Comparison of ENCODE assay signal across 13 cellular contexts in genomic region chr5:128199104-128199503, GRCh38.
A peak's percentile ranks its signal among the peaks of the same experiment; 100 is the strongest.
DNase-seq lines count a peak whose midpoint lies in the region; ATAC-seq and TF ChIP-seq lines count a peak whose summit lies in the region.
"Had no signal": no experiment of that assay in that cellular context is flagged by ENCODE, and none has a peak within 500 bp of the region (broad histone marks: within the 10 kb centered on the region; RNA-seq: fewer than 3 reads in every experiment).

No MANE protein-coding gene starts in this region.

- in situ Hi-C loops in astrocyte of the cerebellum (cut with HindIII; ENCODE audit: low sequenced_read_pairs) (no loop called here), GM13976 (cut with MboI; ENCODE audit: low sequenced_read_pairs, unreplicated experiment) (no loop called here)

- peaks cover 6% of the 10 kb centered on the region for H3K27me3 Mint-ChIP-seq in activated naive CD8-positive, alpha-beta T cell treated with anti-CD3 and anti-CD28 coated beads, Interleukin-2, amount 10 ng/mL, durations not matched to agents 7 days and 5 days
- peaks cover 7% of the 10 kb centered on the region for H3K27me3 Mint-ChIP-seq in activated naive CD8-positive, alpha-beta T cell treated with anti-CD3 and anti-CD28 coated beads, Interleukin-2, amount 50 U/mL, for 24 hours
- H3K27me3 Mint-ChIP-seq: activated CD4-positive, alpha-beta T cell treated with anti-CD3 and anti-CD28 coated beads, Interleukin-2, amount 10 ng/mL, durations not matched to agents 7 days and 5 days had no signal

- peak overlapping the region; percentile 47 for H3K27ac Mint-ChIP-seq in activated naive CD8-positive, alpha-beta T cell treated with anti-CD3 and anti-CD28 coated beads, Interleukin-2, amount 10 ng/mL, durations not matched to agents 7 days and 5 days
- no peak overlapping the region for H3K27ac Mint-ChIP-seq in activated naive CD8-positive, alpha-beta T cell treated with anti-CD3 and anti-CD28 coated beads, Interleukin-2, amount 50 U/mL, for 24 hours
- H3K27ac Mint-ChIP-seq: activated CD4-positive, alpha-beta T cell treated with anti-CD3 and anti-CD28 coated beads, Interleukin-2, amount 10 ng/mL, durations not matched to agents 7 days and 5 days; T-helper 1 cell treated with Interleukin-12 subunit alpha and Interleukin-12 subunit beta and Interleukin-4 antibody, amounts not matched to agents 30 μg/mL and 1 μg/mL, for 36 hours had no signal

- H3K36me3 Mint-ChIP-seq in activated naive CD8-positive, alpha-beta T cell treated with anti-CD3 and anti-CD28 coated beads, Interleukin-2, amount 10 ng/mL, durations not matched to agents 7 days and 5 days: peaks cover 6% of the 10 kb centered on the region
- H3K36me3 Mint-ChIP-seq in activated naive CD8-positive, alpha-beta T cell treated with anti-CD3 and anti-CD28 coated beads, Interleukin-2, amount 50 U/mL, for 24 hours (ENCODE audit: low read depth): peaks cover 11% of the 10 kb centered on the region

- H3K36me3 ChIP-seq in kidney epithelial cell (ENCODE audit: control insufficient read depth, insufficient read depth, low read length): no peaks in the 10 kb centered on the region

- no peak overlapping the region for H3K4me3 ChIP-seq in astrocyte of the cerebellum (ENCODE audit: low read depth, low read length)
- no peak overlapping the region for H3K4me3 ChIP-seq in kidney epithelial cell (ENCODE audit: low read depth, low read length)
- H3K4me3 ChIP-seq: testis had no signal

- no peak for TF ChIP-seq CTCF in astrocyte of the cerebellum (IDR thresholded peaks at IDR 0.05; ENCODE audit: low read depth, low read length, missing control alignments)
- no peak for TF ChIP-seq CTCF in kidney epithelial cell (IDR thresholded peaks at IDR 0.05; ENCODE audit: insufficient read depth, low read length, poor library complexity, severe bottlenecking)
- TF ChIP-seq CTCF in GM13976 (IDR thresholded peaks at IDR 0.05; ENCODE audit: borderline replicate concordance, control extremely low read depth, extremely low read depth, insufficient read depth, missing control alignments): no peak

- no peak overlapping the region for H3K4me3 Mint-ChIP-seq in activated naive CD8-positive, alpha-beta T cell treated with anti-CD3 and anti-CD28 coated beads, Interleukin-2, amount 10 ng/mL, durations not matched to agents 7 days and 5 days
- no peak overlapping the region for H3K4me3 Mint-ChIP-seq in activated naive CD8-positive, alpha-beta T cell treated with anti-CD3 and anti-CD28 coated beads, Interleukin-2, amount 50 U/mL, for 24 hours
- H3K4me3 Mint-ChIP-seq: activated CD4-positive, alpha-beta T cell treated with anti-CD3 and anti-CD28 coated beads, Interleukin-2, amount 10 ng/mL, durations not matched to agents 7 days and 5 days; T-helper 1 cell treated with Interleukin-12 subunit alpha and Interleukin-12 subunit beta and Interleukin-4 antibody, amounts not matched to agents 30 μg/mL and 1 μg/mL, for 36 hours had no signal

- no peaks in the 10 kb centered on the region for H3K27me3 ChIP-seq in kidney epithelial cell (ENCODE audit: control insufficient read depth, insufficient read depth, low read length)
- H3K27me3 ChIP-seq: testis had no signal

- no peak for DNase-seq in activated naive CD8-positive, alpha-beta T cell treated with anti-CD3 and anti-CD28 coated beads, Interleukin-2, amount 10 ng/mL, durations not matched to agents 7 days and 5 days
- DNase-seq in activated naive CD8-positive, alpha-beta T cell treated with anti-CD3 and anti-CD28 coated beads, Interleukin-2, amount 50 U/mL, for 24 hours: no peak
- DNase-seq in astrocyte of the cerebellum (ENCODE audit: low read depth) (peak; percentile 52), kidney epithelial cell (ENCODE audit: low read depth) (peak; percentile 87), GM13976 (ENCODE audit: low spot score) (no peak)
- DNase-seq: activated CD4-positive, alpha-beta T cell treated with anti-CD3 and anti-CD28 coated beads, Interleukin-2, amount 10 ng/mL, durations not matched to agents 7 days and 5 days; midbrain; NCI-H1694; testis had no signal

- H3K4me1 Mint-ChIP-seq in activated naive CD8-positive, alpha-beta T cell treated with anti-CD3 and anti-CD28 coated beads, Interleukin-2, amount 10 ng/mL, durations not matched to agents 7 days and 5 days: peaks cover 22% of the 10 kb centered on the region
- peaks cover 29% of the 10 kb centered on the region for H3K4me1 Mint-ChIP-seq in activated naive CD8-positive, alpha-beta T cell treated with anti-CD3 and anti-CD28 coated beads, Interleukin-2, amount 50 U/mL, for 24 hours

- H3K9me3 Mint-ChIP-seq in activated naive CD8-positive, alpha-beta T cell treated with anti-CD3 and anti-CD28 coated beads, Interleukin-2, amount 10 ng/mL, durations not matched to agents 7 days and 5 days: no peaks in the 10 kb centered on the region
- peaks cover 6% of the 10 kb centered on the region for H3K9me3 Mint-ChIP-seq in activated naive CD8-positive, alpha-beta T cell treated with anti-CD3 and anti-CD28 coated beads, Interleukin-2, amount 50 U/mL, for 24 hours
- H3K9me3 Mint-ChIP-seq: activated CD4-positive, alpha-beta T cell treated with anti-CD3 and anti-CD28 coated beads, Interleukin-2, amount 10 ng/mL, durations not matched to agents 7 days and 5 days; T-helper 1 cell treated with Interleukin-12 subunit alpha and Interleukin-12 subunit beta and Interleukin-4 antibody, amounts not matched to agents 30 μg/mL and 1 μg/mL, for 36 hours had no signal

- POLR2A ChIA-PET in activated naive CD8-positive, alpha-beta T cell treated with anti-CD3 and anti-CD28 coated beads, Interleukin-2, amount 10 ng/mL, durations not matched to agents 7 days and 5 days (lab: Charles Lee): no interaction called here

- ATAC-seq in activated naive CD8-positive, alpha-beta T cell treated with anti-CD3 and anti-CD28 coated beads, Interleukin-2, amount 10 ng/mL, durations not matched to agents 7 days and 5 days (ENCODE audit: low read depth): no peak
- ATAC-seq in activated naive CD8-positive, alpha-beta T cell treated with anti-CD3 and anti-CD28 coated beads, Interleukin-2, amount 50 U/mL, for 24 hours: no peak
- ATAC-seq in GM21390 (IDR thresholded peaks at IDR 0.05; ENCODE audit: unreplicated experiment): no peak
- no peak for ATAC-seq in HG02763 (IDR thresholded peaks at IDR 0.05; ENCODE audit: unreplicated experiment)
- no peak for ATAC-seq in HG03196 (IDR thresholded peaks at IDR 0.05; ENCODE audit: unreplicated experiment)

Comparison
In these comparisons a context has a peak if more than half of its experiments do, and no peak if none do; other contexts are left out.
1. DNase-seq: peak in astrocyte of the cerebellum (single experiment) and kidney epithelial cell (single experiment); none in activated naive CD8-positive, alpha-beta T cell treated with anti-CD3 and anti-CD28 coated beads, Interleukin-2, amount 10 ng/mL, durations not matched to agents 7 days and 5 days (single experiment), activated naive CD8-positive, alpha-beta T cell treated with anti-CD3 and anti-CD28 coated beads, Interleukin-2, amount 50 U/mL, for 24 hours (single experiment) and GM13976 (single experiment).